24 cellular contexts compared by ENCODE assay signal in genomic region chr18:48039769-48040215, GRCh38.
"Had no signal": no experiment of that assay in that cellular context is flagged by ENCODE, and none has a peak within 500 bp of the region (broad histone marks: within the 10 kb centered on the region; RNA-seq: fewer than 3 reads in every experiment).

No MANE protein-coding gene starts in this region.

- H3K27me3 ChIP-seq: brain microvascular endothelial cell had no signal

- H3K27ac ChIP-seq: brain microvascular endothelial cell had no signal

- DNase-seq: activated CD4-positive, alpha-beta memory T cell treated with anti-CD3 and anti-CD28 coated beads for 36 hours; activated CD4-positive, alpha-beta T cell treated with anti-CD3 and anti-CD28 coated beads for 36 hours; activated CD4-positive, alpha-beta T cell treated with anti-CD3 and anti-CD28 coated beads, Interleukin-2, amount 10 ng/mL, durations not matched to agents 24 days and 14 days; activated CD4-positive, CD25-positive, alpha-beta regulatory T cell; activated CD4-positive, CD25-positive, alpha-beta regulatory T cell treated with anti-CD3 and anti-CD28 coated beads, Interleukin-2, amount 50 U/mL, for 72 hours; activated CD8-positive, alpha-beta memory T cell treated with anti-CD3 and anti-CD28 coated beads, Interleukin-2, amount 10 ng/mL, durations not matched to agents 7 days and 5 days; activated CD8-positive, alpha-beta memory T cell treated with anti-CD3 and anti-CD28 coated beads, Interleukin-2, amount 50 U/mL, for 4 hours; activated CD8-positive, alpha-beta T cell treated with anti-CD3 and anti-CD28 coated beads, Interleukin-2, amount 10 ng/mL, durations not matched to agents 7 days and 5 days; activated gamma-delta T cell treated with Interleukin-2 at 50 U/mL for 16 hours; activated naive CD4-positive, alpha-beta T cell treated with anti-CD3 and anti-CD28 coated beads, Interleukin-2, amount 50 U/mL, for 16 hours; activated naive CD4-positive, alpha-beta T cell treated with Interleukin-2 at 50 U/mL for 16 hours; activated T-cell treated with anti-CD3 and anti-CD28 coated beads, Interleukin-2, amount 50 U/mL, for 1 hour; activated T-cell treated with anti-CD3 and anti-CD28 coated beads, Interleukin-2, amount 50 U/mL, for 48 hours; amniotic stem cell; anterior cingulate cortex; brain microvascular endothelial cell; caudate nucleus; cortex of kidney; dermis blood vessel endothelial cell; effector CD4-positive, alpha-beta T cell; effector memory CD8-positive, alpha-beta T cell; foreskin fibroblast; T-helper 2 cell had no signal

- H3K36me3 ChIP-seq: brain microvascular endothelial cell had no signal

- ATAC-seq: activated CD4-positive, alpha-beta T cell treated with anti-CD3 and anti-CD28 coated beads for 36 hours; activated CD8-positive, alpha-beta memory T cell treated with anti-CD3 and anti-CD28 coated beads, Interleukin-2, amount 10 ng/mL, durations not matched to agents 7 days and 5 days; activated CD8-positive, alpha-beta T cell treated with anti-CD3 and anti-CD28 coated beads, Interleukin-2, amount 10 ng/mL, durations not matched to agents 7 days and 5 days; effector memory CD8-positive, alpha-beta T cell; esophagus mucosa had no signal
